Comparison of ENCODE assay signal across 12 cellular contexts in the genomic region with DNA sequence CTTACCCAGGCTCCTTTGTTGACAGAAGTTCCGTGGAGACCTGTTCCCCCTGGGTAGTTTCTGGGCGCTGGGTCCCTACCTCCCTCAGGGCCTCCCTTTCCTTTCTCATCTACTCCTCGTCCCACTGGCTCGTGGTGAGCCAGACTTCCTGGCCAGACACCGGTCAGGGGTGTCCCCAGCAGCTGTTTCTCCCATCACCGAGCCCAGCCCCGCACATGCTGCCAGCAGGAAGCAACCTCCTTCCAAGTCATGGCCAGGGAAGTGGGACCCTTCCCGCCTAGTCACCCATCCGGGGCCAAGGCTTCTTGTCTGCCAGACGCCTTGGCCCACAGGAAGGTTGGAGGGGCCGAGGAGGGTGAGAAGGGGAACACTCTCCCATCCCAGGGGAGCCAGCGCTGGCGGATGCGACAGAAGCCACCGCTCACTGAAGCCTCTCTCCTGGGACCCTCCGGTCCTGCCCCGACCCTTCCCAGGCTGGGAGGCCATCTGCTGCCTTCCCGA. TPM values are rescaled to one million over a fixed set of nuclear protein-coding genes. Genes with fewer than 3 reads are reported as not detected.
DNase-seq lines count a peak whose midpoint lies in the region; ATAC-seq and TF ChIP-seq lines count a peak whose summit lies in the region.
"Had no signal": no experiment of that assay in that cellular context is flagged by ENCODE, and none has a peak within 500 bp of the region (broad histone marks: within the 10 kb centered on the region; RNA-seq: fewer than 3 reads in every experiment).

No MANE protein-coding gene starts in this region.

- H3K36me3 ChIP-seq in endodermal cell (ENCODE audit: control insufficient read depth, insufficient read depth, low read length): no peaks in the 10 kb centered on the region
- H3K36me3 ChIP-seq: adrenal gland, thoracic aorta had no signal

- no peak overlapping the region for H3K9ac ChIP-seq in endodermal cell (ENCODE audit: extremely low read depth, low read length, poor library complexity, severe bottlenecking)

- H3K36me3 Mint-ChIP-seq in activated naive CD4-positive, alpha-beta T cell treated with anti-CD3 and anti-CD28 coated beads, Interleukin-2, amount 50 U/mL, for 72 hours: no peaks in the 10 kb centered on the region
- H3K36me3 Mint-ChIP-seq in endodermal cell (ENCODE audit: low read depth): no peaks in the 10 kb centered on the region
- no peaks in the 10 kb centered on the region for H3K36me3 Mint-ChIP-seq in activated T-cell treated with anti-CD3 and anti-CD28 coated beads, Interleukin-2, amount 50 U/mL, for 72 hours (ENCODE audit: insufficient read depth in 2 of 2)

- DNase-seq in activated naive CD4-positive, alpha-beta T cell treated with anti-CD3 and anti-CD28 coated beads, Interleukin-2, amount 50 U/mL, for 72 hours (ENCODE audit: low spot score in 2 of 2): no peak
- no peak for DNase-seq in activated naive CD4-positive, alpha-beta T cell (lab: John Stamatoyannopoulos, UW)
- DNase-seq in endodermal cell (no peak), myocyte (ENCODE audit: low read depth) (peak; percentile 60), ureter (ENCODE audit: low spot score) (peak; percentile 74)
- no peak for DNase-seq in activated CD8-positive, alpha-beta memory T cell treated with anti-CD3 and anti-CD28 coated beads, Interleukin-2, amount 50 U/mL, for 4 hours
- DNase-seq in activated T-cell treated with anti-CD3 and anti-CD28 coated beads, Interleukin-2, amount 50 U/mL, for 72 hours: no peak
- DNase-seq: NCI-H2029 had no signal

- no peaks in the 10 kb centered on the region for H3K9me3 Mint-ChIP-seq in activated naive CD4-positive, alpha-beta T cell treated with anti-CD3 and anti-CD28 coated beads, Interleukin-2, amount 50 U/mL, for 72 hours
- H3K9me3 Mint-ChIP-seq in endodermal cell: no peaks in the 10 kb centered on the region
- no peaks in the 10 kb centered on the region for H3K9me3 Mint-ChIP-seq in activated T-cell treated with anti-CD3 and anti-CD28 coated beads, Interleukin-2, amount 50 U/mL, for 72 hours

- no peak overlapping the region for H3K4me3 ChIP-seq in endodermal cell (ENCODE audit: low read length)
- H3K4me3 ChIP-seq: adrenal gland, thoracic aorta had no signal

- TF ChIP-seq CTCF in endodermal cell (conservative IDR thresholded peaks at IDR 0.05): no peak

- ATAC-seq in activated naive CD4-positive, alpha-beta T cell treated with anti-CD3 and anti-CD28 coated beads, Interleukin-2, amount 50 U/mL, for 72 hours: no peak
- ATAC-seq in GM18520 (IDR thresholded peaks at IDR 0.05; ENCODE audit: unreplicated experiment): no peak
- no peak for ATAC-seq in activated T-cell treated with anti-CD3 and anti-CD28 coated beads, Interleukin-2, amount 50 U/mL, for 72 hours (replicated peaks in 1 of 2)

- 80 to 89% methylated on average over 10 to 18 of the region's 18 CpGs for WGBS in endodermal cell (ENCODE audit: insufficient coverage in 1 of 2, insufficient read length in 1 of 2), 2 experiments

- H3K27ac ChIP-seq in endodermal cell (ENCODE audit: low read depth, low read length): no peak overlapping the region

- H3K4me1 Mint-ChIP-seq in endodermal cell: peaks cover 35% of the 10 kb centered on the region
- H3K4me1 Mint-ChIP-seq in activated T-cell treated with anti-CD3 and anti-CD28 coated beads, Interleukin-2, amount 50 U/mL, for 72 hours (ENCODE audit: low read depth): peaks cover 45% of the 10 kb centered on the region

- no peak overlapping the region for H3K4me3 Mint-ChIP-seq in endodermal cell
- no peak overlapping the region for H3K4me3 Mint-ChIP-seq in activated T-cell treated with anti-CD3 and anti-CD28 coated beads, Interleukin-2, amount 50 U/mL, for 72 hours

- peak overlapping the region; percentile 23 to 92 for H3K27ac Mint-ChIP-seq in activated naive CD4-positive, alpha-beta T cell treated with anti-CD3 and anti-CD28 coated beads, Interleukin-2, amount 50 U/mL, for 72 hours
- H3K27ac Mint-ChIP-seq in endodermal cell: peak overlapping the region; percentile 81
- no peak overlapping the region for H3K27ac Mint-ChIP-seq in activated T-cell treated with anti-CD3 and anti-CD28 coated beads, Interleukin-2, amount 50 U/mL, for 72 hours

- H3K27me3 Mint-ChIP-seq in endodermal cell (ENCODE audit: insufficient read depth): no peaks in the 10 kb centered on the region
- no peaks in the 10 kb centered on the region for H3K27me3 Mint-ChIP-seq in activated T-cell treated with anti-CD3 and anti-CD28 coated beads, Interleukin-2, amount 50 U/mL, for 72 hours (ENCODE audit: low read depth)

- no peaks in the 10 kb centered on the region for H3K9me3 ChIP-seq in endodermal cell (ENCODE audit: control insufficient read depth, low read length)
- H3K9me3 ChIP-seq: adrenal gland, thoracic aorta had no signal

- peaks cover 8% of the 10 kb centered on the region for H3K4me1 ChIP-seq in endodermal cell (ENCODE audit: control insufficient read depth, insufficient read depth, low read length)

- no peaks in the 10 kb centered on the region for H3K27me3 ChIP-seq in endodermal cell (ENCODE audit: control insufficient read depth, insufficient read depth, low read length, poor library complexity, severe bottlenecking)
- H3K27me3 ChIP-seq: adrenal gland had no signal

RNA-seq across cellular contexts. Expression of a gene that starts 5.7 kb away (rescaled TPM):
- 10 to 100 TPM; 15.6 to 19.4 TPM for total RNA-seq in activated naive CD4-positive, alpha-beta T cell treated with anti-CD3 and anti-CD28 coated beads, Interleukin-2, amount 50 U/mL, for 72 hours
- total RNA-seq in endodermal cell (10 to 100 TPM; 63.9 to 68.1 TPM), myocyte (5.8 and 8.5 TPM in 2 replicates), ureter (88.2 TPM)
- 59.4 TPM for polyA plus RNA-seq in endodermal cell (2013, experiment 1 of 2)
- polyA plus RNA-seq in endodermal cell (2013, experiment 2 of 2): 56.1 TPM
- polyA plus RNA-seq in myocyte (2012): 19.9 TPM
- total RNA-seq in activated T-cell treated with anti-CD3 and anti-CD28 coated beads, Interleukin-2, amount 50 U/mL, for 72 hours: 10 to 100 TPM; 12.9 to 17.0 TPM

RNA-seq across cellular contexts. Expression of a gene that starts 47.1 kb away (rescaled TPM):
- under 1 TPM in 1 of 2 donors, not detected in 1; 0.08 TPM for total RNA-seq in activated naive CD4-positive, alpha-beta T cell treated with anti-CD3 and anti-CD28 coated beads, Interleukin-2, amount 50 U/mL, for 72 hours
- total RNA-seq in endodermal cell (under 1 TPM in 1 of 2 donors, not detected in 1; 0.29 TPM), myocyte (not detected in 2 replicates), ureter (1.8 TPM)
- not detected for polyA plus RNA-seq in endodermal cell (2013, experiment 1 of 2)
- polyA plus RNA-seq in endodermal cell (2013, experiment 2 of 2): not detected
- polyA plus RNA-seq in myocyte (2012): not detected
- total RNA-seq in activated T-cell treated with anti-CD3 and anti-CD28 coated beads, Interleukin-2, amount 50 U/mL, for 72 hours: not detected
- total RNA-seq: adrenal gland, thoracic aorta had no signal
- polyA plus RNA-seq: adrenal gland, AG04450 had no signal

Comparison
In these comparisons a context has a peak if more than half of its experiments do, and no peak if none do; other contexts are left out.
1. DNase-seq: peak in myocyte (single experiment) and ureter (single experiment); none in activated naive CD4-positive, alpha-beta T cell treated with anti-CD3 and anti-CD28 coated beads, Interleukin-2, amount 50 U/mL, for 72 hours (0 of 2), activated naive CD4-positive, alpha-beta T cell (0 of 4), endodermal cell (single experiment), activated CD8-positive, alpha-beta memory T cell treated with anti-CD3 and anti-CD28 coated beads, Interleukin-2, amount 50 U/mL, for 4 hours (single experiment) and activated T-cell treated with anti-CD3 and anti-CD28 coated beads, Interleukin-2, amount 50 U/mL, for 72 hours (0 of 2).